Comparison of ENCODE assay signal across 1 cellular context in the genomic region with DNA sequence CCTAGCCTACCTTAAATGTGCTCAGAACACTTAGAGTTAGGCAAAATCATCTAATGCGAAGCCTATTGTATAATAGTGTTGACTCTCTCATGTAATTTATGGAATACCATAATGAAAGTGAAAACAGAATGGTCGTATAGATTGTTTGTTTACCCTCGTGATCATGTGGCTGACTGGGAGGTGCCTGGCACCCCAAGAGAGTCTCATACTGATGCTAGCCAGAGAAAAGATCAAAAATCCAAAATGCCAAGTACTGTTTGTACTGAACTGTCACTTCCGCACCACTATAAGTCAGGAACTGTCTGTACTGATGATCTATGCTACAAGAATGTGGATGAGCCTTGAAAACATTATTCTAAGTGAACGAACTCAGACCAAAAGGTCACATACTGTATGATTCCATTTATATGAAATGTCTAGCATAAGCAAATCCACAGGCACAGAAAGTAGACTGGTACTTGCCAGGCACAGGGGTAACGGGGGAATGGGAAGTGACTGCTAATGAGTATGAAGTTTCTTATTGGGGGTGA.
A peak's percentile ranks its signal among the peaks of the same experiment; 100 is the strongest.
TF ChIP-seq lines count a peak whose summit lies in the region.

No MANE protein-coding gene starts in this region.

TF ChIP-seq in A549, 52 proteins besides CTCF, POLR2A, EP300 and RAD21 (continued from another document):
- TF ChIP-seq CHD4 (IDR thresholded peaks at IDR 0.05; ENCODE audit: borderline replicate concordance) (no peak), CHD2 (IDR thresholded peaks at IDR 0.05; ENCODE audit: low read length, partially characterized antibody) (no peak), CBX2 (IDR thresholded peaks at IDR 0.05; ENCODE audit: borderline replicate concordance, low read depth) (no peak), FOXS1 (CRISPR knock-in tag; IDR thresholded peaks at IDR 0.05) (no peak), BHLHE40 (IDR thresholded peaks at IDR 0.05; ENCODE audit: low read depth, low read length) (0 out of 2 replicates have a peak, but pooled peaks have one; percentile 31), MYC (IDR thresholded peaks at IDR 0.05; ENCODE audit: borderline replicate concordance, low read length) (no peak), EHF (CRISPR knock-in tag; IDR thresholded peaks at IDR 0.05) (no peak), PHF8 (IDR thresholded peaks at IDR 0.05; ENCODE audit: borderline replicate concordance, low read depth) (no peak), KDM5A (IDR thresholded peaks at IDR 0.05) (no peak), CEBPB (IDR thresholded peaks at IDR 0.05) (peak in 1 of 2 experiments; percentile 57; a peak in 1 of 4 replicates)
- TF ChIP-seq, protein P1, sequence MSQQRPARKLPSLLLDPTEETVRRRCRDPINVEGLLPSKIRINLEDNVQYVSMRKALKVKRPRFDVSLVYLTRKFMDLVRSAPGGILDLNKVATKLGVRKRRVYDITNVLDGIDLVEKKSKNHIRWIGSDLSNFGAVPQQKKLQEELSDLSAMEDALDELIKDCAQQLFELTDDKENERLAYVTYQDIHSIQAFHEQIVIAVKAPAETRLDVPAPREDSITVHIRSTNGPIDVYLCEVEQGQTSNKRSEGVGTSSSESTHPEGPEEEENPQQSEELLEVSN (IDR thresholded peaks at IDR 0.05; ENCODE audit: borderline replicate concordance, low read depth) = no peak
- TF ChIP-seq, protein P2, sequence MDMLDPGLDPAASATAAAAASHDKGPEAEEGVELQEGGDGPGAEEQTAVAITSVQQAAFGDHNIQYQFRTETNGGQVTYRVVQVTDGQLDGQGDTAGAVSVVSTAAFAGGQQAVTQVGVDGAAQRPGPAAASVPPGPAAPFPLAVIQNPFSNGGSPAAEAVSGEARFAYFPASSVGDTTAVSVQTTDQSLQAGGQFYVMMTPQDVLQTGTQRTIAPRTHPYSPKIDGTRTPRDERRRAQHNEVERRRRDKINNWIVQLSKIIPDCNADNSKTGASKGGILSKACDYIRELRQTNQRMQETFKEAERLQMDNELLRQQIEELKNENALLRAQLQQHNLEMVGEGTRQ (IDR thresholded peaks at IDR 0.05) = peak; percentile 73
- TF ChIP-seq, protein P3, sequence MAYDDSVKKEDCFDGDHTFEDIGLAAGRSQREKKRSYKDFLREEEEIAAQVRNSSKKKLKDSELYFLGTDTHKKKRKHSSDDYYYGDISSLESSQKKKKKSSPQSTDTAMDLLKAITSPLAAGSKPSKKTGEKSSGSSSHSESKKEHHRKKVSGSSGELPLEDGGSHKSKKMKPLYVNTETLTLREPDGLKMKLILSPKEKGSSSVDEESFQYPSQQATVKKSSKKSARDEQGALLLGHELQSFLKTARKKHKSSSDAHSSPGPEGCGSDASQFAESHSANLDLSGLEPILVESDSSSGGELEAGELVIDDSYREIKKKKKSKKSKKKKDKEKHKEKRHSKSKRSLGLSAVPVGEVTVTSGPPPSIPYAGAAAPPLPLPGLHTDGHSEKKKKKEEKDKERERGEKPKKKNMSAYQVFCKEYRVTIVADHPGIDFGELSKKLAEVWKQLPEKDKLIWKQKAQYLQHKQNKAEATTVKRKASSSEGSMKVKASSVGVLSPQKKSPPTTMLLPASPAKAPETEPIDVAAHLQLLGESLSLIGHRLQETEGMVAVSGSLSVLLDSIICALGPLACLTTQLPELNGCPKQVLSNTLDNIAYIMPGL (CRISPR knock-in tag; IDR thresholded peaks at IDR 0.05; ENCODE audit: borderline replicate concordance) = no peak
- TF ChIP-seq, protein P4, sequence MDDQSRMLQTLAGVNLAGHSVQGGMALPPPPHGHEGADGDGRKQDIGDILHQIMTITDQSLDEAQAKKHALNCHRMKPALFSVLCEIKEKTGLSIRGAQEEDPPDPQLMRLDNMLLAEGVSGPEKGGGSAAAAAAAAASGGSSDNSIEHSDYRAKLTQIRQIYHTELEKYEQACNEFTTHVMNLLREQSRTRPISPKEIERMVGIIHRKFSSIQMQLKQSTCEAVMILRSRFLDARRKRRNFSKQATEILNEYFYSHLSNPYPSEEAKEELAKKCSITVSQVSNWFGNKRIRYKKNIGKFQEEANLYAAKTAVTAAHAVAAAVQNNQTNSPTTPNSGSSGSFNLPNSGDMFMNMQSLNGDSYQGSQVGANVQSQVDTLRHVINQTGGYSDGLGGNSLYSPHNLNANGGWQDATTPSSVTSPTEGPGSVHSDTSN (IDR thresholded peaks at IDR 0.05) = 0 out of 2 replicates have a peak, but pooled peaks have one; percentile 36
- TF ChIP-seq, protein P5, sequence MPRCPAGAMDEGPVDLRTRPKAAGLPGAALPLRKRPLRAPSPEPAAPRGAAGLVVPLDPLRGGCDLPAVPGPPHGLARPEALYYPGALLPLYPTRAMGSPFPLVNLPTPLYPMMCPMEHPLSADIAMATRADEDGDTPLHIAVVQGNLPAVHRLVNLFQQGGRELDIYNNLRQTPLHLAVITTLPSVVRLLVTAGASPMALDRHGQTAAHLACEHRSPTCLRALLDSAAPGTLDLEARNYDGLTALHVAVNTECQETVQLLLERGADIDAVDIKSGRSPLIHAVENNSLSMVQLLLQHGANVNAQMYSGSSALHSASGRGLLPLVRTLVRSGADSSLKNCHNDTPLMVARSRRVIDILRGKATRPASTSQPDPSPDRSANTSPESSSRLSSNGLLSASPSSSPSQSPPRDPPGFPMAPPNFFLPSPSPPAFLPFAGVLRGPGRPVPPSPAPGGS (IDR thresholded peaks at IDR 0.05) = peak; percentile 75; the same call in 1 of the 3 replicates
